ENCODE assay signal across 7 cellular contexts in the genomic region with DNA sequence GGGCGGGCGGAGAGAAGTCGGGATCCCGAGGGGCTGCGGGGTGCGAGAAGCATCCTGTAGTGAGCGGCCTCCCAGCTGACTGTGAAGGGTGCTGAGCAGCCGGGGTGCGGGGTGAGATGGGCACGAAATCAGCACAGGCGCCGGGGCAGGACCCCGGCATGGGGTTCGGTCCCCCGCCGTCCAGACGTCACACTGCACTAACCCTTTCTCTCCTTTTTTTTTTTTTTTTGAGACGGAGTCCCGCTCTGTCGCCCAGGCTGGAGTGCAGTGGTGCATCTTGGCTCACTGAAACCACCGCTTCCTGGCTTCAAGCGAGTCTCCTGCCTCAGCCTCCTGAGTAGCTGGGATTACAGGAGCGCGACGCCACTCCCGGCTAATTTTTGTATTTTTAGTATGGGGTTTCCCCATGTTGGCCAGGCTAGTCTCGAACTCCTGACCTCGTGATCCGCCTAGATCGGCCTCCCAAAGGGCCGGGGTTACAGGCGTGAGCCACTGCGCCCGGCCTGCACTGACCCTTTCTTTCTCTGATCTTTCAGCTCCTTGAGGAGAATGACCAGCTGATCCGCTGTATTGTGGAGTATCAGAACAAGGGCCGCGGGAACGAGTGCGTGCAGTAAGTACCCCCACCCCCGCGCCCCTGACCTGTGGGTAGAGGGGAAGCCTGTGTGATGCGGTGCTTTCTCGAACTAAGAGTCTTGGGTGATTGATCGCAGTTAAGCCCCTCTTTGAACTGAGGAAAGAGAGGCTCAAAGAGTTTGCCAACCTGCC. TPM values are rescaled to one million over a fixed set of nuclear protein-coding genes. Genes with fewer than 3 reads are reported as not detected.
DNase-seq lines count a peak whose midpoint lies in the region; FAIRE-seq and TF ChIP-seq lines count a peak whose summit lies in the region.

No MANE protein-coding gene starts in this region.

- H3K9me3 ChIP-seq in HAP-1 (no peaks in the 10 kb centered on the region), SK-N-MC (ENCODE audit: low read depth, low read length) (no peaks in the 10 kb centered on the region), esophagus muscularis mucosa (no peaks in the 10 kb centered on the region)

- H3K4me3 ChIP-seq in HAP-1 (peak overlapping the region; percentile 49), SK-N-MC (peak overlapping the region; percentile 74), esophagus muscularis mucosa (peak overlapping the region; percentile 72 to 80 (median 78))

- peak overlapping the region; percentile 96 for H3K27ac Mint-ChIP-seq in progenitor cell of endocrine pancreas

- intact Hi-C loops in esophagus muscularis mucosa (cut with DNase I) = no loop called here

- H3K9me3 Mint-ChIP-seq in progenitor cell of endocrine pancreas (ENCODE audit: low read depth) = no peaks in the 10 kb centered on the region

- no peaks in the 10 kb centered on the region for H3K27me3 ChIP-seq in HAP-1 (ENCODE audit: low read depth)
- no peaks in the 10 kb centered on the region for H3K27me3 ChIP-seq in esophagus muscularis mucosa

- H3K36me3 ChIP-seq in HAP-1 (replicated peaks) (peaks cover 26% of the 10 kb centered on the region), SK-N-MC (ENCODE audit: insufficient read depth, low read length) (peaks cover 9% of the 10 kb centered on the region; the same call in 1 of the 2 replicates), esophagus muscularis mucosa (peaks cover 0 to 28% (median 5%) of the 10 kb centered on the region in 4 donors)

- peak overlapping the region; percentile 68 for H3K9ac ChIP-seq in SK-N-MC (ENCODE audit: insufficient read length)

- no peak for TF ChIP-seq EP300 in esophagus muscularis mucosa (IDR thresholded peaks at IDR 0.05)

- no peaks in the 10 kb centered on the region for H3K36me3 Mint-ChIP-seq in progenitor cell of endocrine pancreas (ENCODE audit: insufficient read depth)

- no peaks in the 10 kb centered on the region for H3K27me3 Mint-ChIP-seq in progenitor cell of endocrine pancreas

- TF ChIP-seq CTCF in esophagus muscularis mucosa (IDR thresholded peaks at IDR 0.05) (no peak), progenitor cell of endocrine pancreas (IDR thresholded peaks at IDR 0.05; ENCODE audit: unreplicated experiment) (no peak), D721Med (IDR thresholded peaks at IDR 0.05; ENCODE audit: insufficient read depth, missing control alignments) (no peak)

- H3K4me1 ChIP-seq in HAP-1 (peaks cover 19% of the 10 kb centered on the region), esophagus muscularis mucosa (peaks cover 10 to 28% (median 13%) of the 10 kb centered on the region in 4 donors)

- 12% methylated on average over 42 of the region's 44 CpGs for WGBS in esophagus muscularis mucosa

- peak in 1 of 2 experiments; percentile 37 for DNase-seq in HAP-1 (ENCODE audit: low spot score in 2 of 2)
- DNase-seq in SK-N-MC (ENCODE audit: low read depth, low spot score) = no peak
- DNase-seq in esophagus muscularis mucosa (ENCODE audit: extremely low spot score) = no peak
- no peak for DNase-seq in progenitor cell of endocrine pancreas (ENCODE audit: low spot score, unreplicated experiment)
- no peak for DNase-seq in D721Med (ENCODE audit: insufficient read length, low spot score)
- DNase-seq in stimulated activated naive CD4-positive, alpha-beta T cell treated with Interleukin-2 at 50 U/mL for 16 hours (lab: John Stamatoyannopoulos, UW) = no peak
- no peak for DNase-seq in NCI-H524 (lab: John Stamatoyannopoulos, UW)

- peaks cover 14% of the 10 kb centered on the region for H3K4me1 Mint-ChIP-seq in progenitor cell of endocrine pancreas (ENCODE audit: low read depth)

- H3K4me3 Mint-ChIP-seq in progenitor cell of endocrine pancreas (ENCODE audit: low read depth) = peak overlapping the region; percentile 95

- H3K27ac ChIP-seq in SK-N-MC (no peak overlapping the region), esophagus muscularis mucosa (replicated peaks in 1 of 4) (peak overlapping the region; percentile 84 to 92 (median 90))

- in situ Hi-C loops in HAP-1 (cut with MboI; ENCODE audit: low sequenced_read_pairs) = no loop called here

- no peak for FAIRE-seq in D721Med (lab: Jason Lieb, UNC)

- TF ChIP-seq POLR2A in esophagus muscularis mucosa (IDR thresholded peaks at IDR 0.05; ENCODE audit: low read depth) = no peak

RNA-seq across cellular contexts. Expression of a gene that starts 0.5 kb away (rescaled TPM):
- 10 to 100 TPM; 11.1 to 15.6 (median 13.6) TPM for total RNA-seq in esophagus muscularis mucosa
- total RNA-seq in progenitor cell of endocrine pancreas = 39.5 and 43.9 TPM in 2 replicates

RNA-seq across cellular contexts. Expression of a gene that starts 9.3 kb away (rescaled TPM):
- total RNA-seq in esophagus muscularis mucosa = 10 to 100 TPM; 24.7 to 73.1 (median 36.0) TPM
- 142 and 155 TPM in 2 replicates for total RNA-seq in progenitor cell of endocrine pancreas

RNA-seq across cellular contexts. Expression of a gene that starts 9.4 kb away (rescaled TPM):
- total RNA-seq in esophagus muscularis mucosa (10 to 100 TPM; 52.7 to 62.7 (median 57.9) TPM), progenitor cell of endocrine pancreas (36.9 and 40.2 TPM in 2 replicates)
